Comparison of ENCODE assay signal across 1 cellular context in the genomic region with DNA sequence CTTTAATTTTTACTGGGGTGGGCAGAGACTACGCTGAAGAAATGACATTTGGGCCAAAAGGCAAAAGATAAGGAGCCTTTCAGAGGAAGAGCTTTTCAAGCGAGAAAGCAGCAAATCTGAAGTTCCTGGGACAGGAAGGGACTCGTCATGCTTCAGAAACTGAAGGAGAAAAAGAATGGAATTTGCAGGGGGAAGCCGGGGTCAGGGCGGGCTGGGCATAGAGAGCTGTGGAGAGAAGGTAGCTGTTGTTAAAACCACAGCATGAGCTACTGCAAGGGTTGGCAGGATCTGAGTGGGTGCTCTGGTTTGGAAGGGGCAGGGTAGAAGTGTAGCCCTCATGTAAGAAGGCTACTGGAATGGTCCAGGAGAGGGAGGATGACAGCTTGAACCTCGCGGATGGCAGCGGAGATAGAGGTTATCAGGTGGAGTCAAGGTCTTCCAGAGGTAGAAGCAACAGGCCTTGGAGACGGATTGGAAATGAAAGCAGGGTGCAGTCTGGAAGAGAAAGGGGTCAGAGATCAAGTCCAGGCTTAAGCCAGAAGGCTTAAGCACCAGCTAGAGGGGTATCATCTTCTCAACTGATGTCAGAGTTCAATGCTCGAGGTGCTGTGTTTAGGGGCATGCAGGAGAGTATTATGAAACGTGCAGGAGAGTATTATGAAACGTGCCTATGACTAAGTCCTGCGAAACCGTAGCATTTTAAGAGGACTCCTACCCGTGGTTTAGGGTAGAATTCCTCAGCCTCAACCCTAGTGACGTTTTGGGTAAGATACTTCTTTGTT.
TF ChIP-seq lines count a peak whose summit lies in the region.

No MANE protein-coding gene starts in this region.

TF ChIP-seq in WTC11, 78 proteins besides CTCF, POLR2A, EP300 and RAD21 (continued from another document):
- TF ChIP-seq ATF6 (CRISPR knock-in tag; IDR thresholded peaks at IDR 0.05) (no peak), E2F1 (CRISPR knock-in tag; IDR thresholded peaks at IDR 0.05) (no peak), IRF2 (CRISPR knock-in tag; IDR thresholded peaks at IDR 0.05; ENCODE audit: borderline replicate concordance, low read depth) (no peak), ERG (CRISPR knock-in tag; IDR thresholded peaks at IDR 0.05) (no peak), IRF1 (CRISPR knock-in tag; IDR thresholded peaks at IDR 0.05) (no peak), ZMAT4 (CRISPR knock-in tag; IDR thresholded peaks at IDR 0.05) (no peak), PRDM15 (CRISPR knock-in tag; IDR thresholded peaks at IDR 0.05) (no peak), TP53 (CRISPR knock-in tag; IDR thresholded peaks at IDR 0.05) (no peak), ZNF396 (CRISPR knock-in tag; IDR thresholded peaks at IDR 0.05; ENCODE audit: borderline replicate concordance) (no peak), ZNF121 (CRISPR knock-in tag; IDR thresholded peaks at IDR 0.05) (no peak), NFATC4 (CRISPR knock-in tag; IDR thresholded peaks at IDR 0.05) (no peak)
TF ChIP-seq in WTC11: peak in this region for 0.
